In the genomic region with DNA sequence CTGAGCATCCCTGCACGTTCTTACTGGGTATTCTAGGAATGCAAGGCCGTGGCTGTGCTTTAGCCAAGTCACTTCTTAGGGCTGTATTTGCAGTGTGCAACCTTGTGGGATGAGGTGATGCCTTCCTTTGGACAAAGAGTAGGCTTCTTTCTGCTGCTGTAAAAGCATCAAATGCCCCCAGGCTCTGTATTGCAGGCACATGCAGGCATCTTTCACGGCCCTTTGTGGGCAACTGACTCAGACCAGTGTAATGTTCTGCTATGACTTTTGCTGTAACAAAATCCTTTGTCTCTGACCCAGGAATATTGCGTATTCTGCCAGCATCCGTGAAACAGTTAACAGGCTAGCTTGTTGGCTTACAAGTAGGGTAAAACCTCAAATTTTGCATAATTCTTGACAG, we compare ENCODE assay signal across 15 cellular contexts. TPM values are rescaled to one million over a fixed set of nuclear protein-coding genes. Genes with fewer than 3 reads are reported as not detected.
DNase-seq lines count a peak whose midpoint lies in the region; ATAC-seq, FAIRE-seq and TF ChIP-seq lines count a peak whose summit lies in the region.
"Had no signal": no experiment of that assay in that cellular context is flagged by ENCODE, and none has a peak within 500 bp of the region (broad histone marks: within the 10 kb centered on the region; RNA-seq: fewer than 3 reads in every experiment).

No MANE protein-coding gene starts in this region.

- FAIRE-seq in HTR-8/SVneo (lab: Jason Lieb, UNC) = peak; percentile 79
- FAIRE-seq in keratinocyte (lab: Jason Lieb, UNC) = peak; percentile 92

- CTCF ChIA-PET in BJ (lab: Yijun Ruan, JAX) = no interaction called here

- H3K9me3 ChIP-seq in keratinocyte (ENCODE audit: control insufficient read depth, low read depth, low read length) (no peaks in the 10 kb centered on the region), heart right ventricle (no peaks in the 10 kb centered on the region), HAP-1 (no peaks in the 10 kb centered on the region)
- H3K9me3 ChIP-seq: ovary had no signal

- DNase-seq in BJ (ENCODE audit: low read depth) (peak; percentile 73), HTR-8/SVneo (ENCODE audit: insufficient read length, low spot score) (peak; percentile 55), astrocyte of the cerebellum (ENCODE audit: low read depth) (peak; percentile 68), keratinocyte (ENCODE audit: low read depth, low spot score) (peak; percentile 99), heart right ventricle (no peak), HAP-1 (ENCODE audit: low spot score in 2 of 2) (no peak), activated gamma-delta T cell treated with Interleukin-2 at 50 U/mL for 16 hours (no peak)
- DNase-seq: DMS53; effector CD4-positive, alpha-beta T cell; NCI-H1105; ovary; stimulated activated CD4-positive, alpha-beta T cell treated with anti-CD3 and anti-CD28 coated beads, Interleukin-4, amount 100 ng/mL, for 1 hour had no signal

- H2AFZ ChIP-seq in keratinocyte (ENCODE audit: control insufficient read depth, low read length) = no peak overlapping the region

- 71 to 77% methylated on average over 5 of the region's 5 CpGs for WGBS in heart right ventricle, 2 donors

- H3K36me3 ChIP-seq in BJ (ENCODE audit: control insufficient read depth, insufficient read depth, low read length) = no peaks in the 10 kb centered on the region
- no peaks in the 10 kb centered on the region for H3K36me3 ChIP-seq in keratinocyte (ENCODE audit: control insufficient read depth in 2 of 2, extremely low read depth in 1 of 2, insufficient read depth in 2 of 2, low read length in 2 of 2)
- H3K36me3 ChIP-seq in heart right ventricle = peaks cover 0 to 45% (median 0%) of the 10 kb centered on the region in 9 donors
- H3K36me3 ChIP-seq in HAP-1 (replicated peaks) = no peaks in the 10 kb centered on the region
- H3K36me3 ChIP-seq: cardiac muscle cell, ovary had no signal

- no peak overlapping the region for H3K9ac ChIP-seq in keratinocyte (ENCODE audit: control insufficient read depth, extremely low read depth, insufficient read depth, low read length)

- no peak for TF ChIP-seq CTCF in BJ (IDR thresholded peaks at IDR 0.05; ENCODE audit: insufficient read depth, low read depth, low read length)
- TF ChIP-seq CTCF in astrocyte of the cerebellum (IDR thresholded peaks at IDR 0.05; ENCODE audit: low read depth, low read length, missing control alignments) = no peak
- no peak for TF ChIP-seq CTCF in keratinocyte (optimal IDR thresholded peaks at IDR 0.05 in 1 of 3, IDR thresholded peaks at IDR 0.05 in 1 of 3, conservative IDR thresholded peaks at IDR 0.05 in 1 of 3; ENCODE audit: extremely low read depth in 1 of 3, insufficient read depth in 2 of 3, low read length in 3 of 3)
- TF ChIP-seq CTCF in heart right ventricle (IDR thresholded peaks at IDR 0.05) = no peak

- intact Hi-C loops in heart right ventricle (cut with DNase I) = no loop called here

- H3K27me3 ChIP-seq in BJ (ENCODE audit: control insufficient read depth, insufficient read depth, low read length) (no peaks in the 10 kb centered on the region), keratinocyte (ENCODE audit: control insufficient read depth, extremely low read depth, insufficient read depth, low read length) (peaks cover 3% of the 10 kb centered on the region), heart right ventricle (no peaks in the 10 kb centered on the region), HAP-1 (ENCODE audit: low read depth) (peaks cover 9% of the 10 kb centered on the region; the same call in 1 of the 2 replicates)
- H3K27me3 ChIP-seq: ovary had no signal

- dilution Hi-C loops in keratinocyte (cut with MboI; ENCODE audit: extremely low pct_ligation_motif_present, low sequenced_read_pairs) = no loop called here

- peak overlapping the region; percentile 28 for H3K27ac ChIP-seq in keratinocyte (ENCODE audit: control insufficient read depth, insufficient read depth, low read length)
- no peak overlapping the region for H3K27ac ChIP-seq in heart right ventricle
- H3K27ac ChIP-seq: C4-2B, cardiac muscle cell, ovary had no signal

- H3K4me3 ChIP-seq in BJ (ENCODE audit: low read depth, low read length) = no peak overlapping the region
- no peak overlapping the region for H3K4me3 ChIP-seq in astrocyte of the cerebellum (ENCODE audit: low read depth, low read length)
- H3K4me3 ChIP-seq in keratinocyte (ENCODE audit: control insufficient read depth in 2 of 3, extremely low read depth in 1 of 3, insufficient read depth in 2 of 3, low read depth in 1 of 3, low read length in 3 of 3) = no peak overlapping the region
- H3K4me3 ChIP-seq in heart right ventricle = no peak overlapping the region
- no peak overlapping the region for H3K4me3 ChIP-seq in HAP-1
- H3K4me3 ChIP-seq: cardiac muscle cell, ovary had no signal

- ATAC-seq in heart right ventricle = no peak
- no peak for ATAC-seq in GM19324 (IDR thresholded peaks at IDR 0.05; ENCODE audit: low FRiP score, unreplicated experiment)

- H4K20me1 ChIP-seq in keratinocyte (ENCODE audit: control insufficient read depth, extremely low read depth, insufficient read depth, low read length) = peaks cover 2% of the 10 kb centered on the region

- no peaks in the 10 kb centered on the region for H3K79me2 ChIP-seq in keratinocyte (ENCODE audit: control insufficient read depth, insufficient read depth, low read length)

- H3K4me2 ChIP-seq in keratinocyte (ENCODE audit: control insufficient read depth, extremely low read depth, insufficient read depth, low read depth, low read length) = peak overlapping the region; percentile 29

- H3K4me1 ChIP-seq in keratinocyte (ENCODE audit: control insufficient read depth, extremely low read depth, insufficient read depth, low read length) (peaks cover 13% of the 10 kb centered on the region), heart right ventricle (no peaks in the 10 kb centered on the region), HAP-1 (no peaks in the 10 kb centered on the region)

- POLR2A ChIA-PET in BJ (lab: Charles Lee) = no interaction called here

- in situ Hi-C loops in astrocyte of the cerebellum (cut with HindIII; ENCODE audit: low sequenced_read_pairs) (no loop called here), HAP-1 (cut with MboI; ENCODE audit: low sequenced_read_pairs) (no loop called here)

- H3K9me1 ChIP-seq in keratinocyte (ENCODE audit: control insufficient read depth, extremely low read depth, insufficient read depth, low read length) = no peaks in the 10 kb centered on the region

RNA-seq across cellular contexts. Expression of a gene that starts 30.9 kb away (rescaled TPM):
- polyA plus RNA-seq in BJ (2011; rRNA removed) (6.2 and 11.1 TPM in 2 replicates), keratinocyte (20.1 to 67.7 TPM (median 35.3 TPM) in 3 replicates), heart right ventricle (10 to 100 TPM; 26.8 to 42.5 TPM)
- 1.00 and 1.1 TPM in 2 replicates for polyA minus RNA-seq in BJ (2011; rRNA and poly(A)+ RNA removed)
- polyA plus RNA-seq in keratinocyte (2011; ENCODE audit: low read depth) = 158 TPM
- polyA plus RNA-seq in keratinocyte (2011; cell fraction: cytosol; rRNA removed) = 38.1 and 61.3 TPM in 2 replicates
- polyA plus RNA-seq in keratinocyte (2011; cell fraction: nucleus; rRNA removed) = 7.5 and 17.7 TPM in 2 replicates
- polyA plus RNA-seq in keratinocyte (2012; ENCODE audit: low replicate concordance) = 15.4 and 52.2 TPM in 2 replicates
- polyA minus RNA-seq in keratinocyte = 0.49 to 8.2 TPM (median 1.6 TPM) in 3 replicates
- polyA minus RNA-seq in keratinocyte (2011; cell fraction: cytosol; rRNA and poly(A)+ RNA removed) = 36.6 TPM
- 2.4 and 2.5 TPM in 2 replicates for polyA minus RNA-seq in keratinocyte (2011; cell fraction: nucleus; rRNA and poly(A)+ RNA removed)
- total RNA-seq in heart right ventricle = 10 to 100 TPM; 31.2 to 53.4 (median 44.2) TPM

RNA-seq across cellular contexts. Expression of a gene that starts 50.0 kb away (rescaled TPM):
- polyA plus RNA-seq in BJ (2011; rRNA removed) (0.43 and 0.87 TPM in 2 replicates), keratinocyte (0.18 to 0.80 TPM (median 0.30 TPM) in 3 replicates), heart right ventricle (under 1 TPM in 1 of 2 donors, not detected in 1; 0.78 TPM)
- polyA minus RNA-seq in BJ (2011; rRNA and poly(A)+ RNA removed) = 0.43 TPM in 1 of 2 replicates, not detected in the other
- polyA plus RNA-seq in keratinocyte (2011; ENCODE audit: low read depth) = 0.65 TPM
- 0.38 and 0.56 TPM in 2 replicates for polyA plus RNA-seq in keratinocyte (2011; cell fraction: cytosol; rRNA removed)
- 1.7 TPM in 2 replicates for polyA plus RNA-seq in keratinocyte (2011; cell fraction: nucleus; rRNA removed)
- polyA plus RNA-seq in keratinocyte (2012; ENCODE audit: low replicate concordance) = 0.18 and 0.44 TPM in 2 replicates
- polyA minus RNA-seq in keratinocyte = 0.35 to 0.66 TPM in 2 of 3 replicates, not detected in the other
- not detected for polyA minus RNA-seq in keratinocyte (2011; cell fraction: cytosol; rRNA and poly(A)+ RNA removed)
- 1.2 TPM in 1 of 2 replicates, not detected in the other for polyA minus RNA-seq in keratinocyte (2011; cell fraction: nucleus; rRNA and poly(A)+ RNA removed)
- 1 to 10 TPM in 1 of 10 donors, under 1 TPM in 7, not detected in 2; 0.19 to 2.0 (median 0.47) TPM for total RNA-seq in heart right ventricle

Comparison
In these comparisons a context has a peak if more than half of its experiments do, and no peak if none do; other contexts are left out.
1. DNase-seq: peak in BJ (single experiment), HTR-8/SVneo (single experiment), astrocyte of the cerebellum (single experiment) and keratinocyte (single experiment); none in heart right ventricle (0 of 2), HAP-1 (0 of 2) and activated gamma-delta T cell treated with Interleukin-2 at 50 U/mL for 16 hours (single experiment).